ENCODE assay signal across 8 cellular contexts in genomic region chr2:130727286-130727924, GRCh38. TPM values are rescaled to one million over a fixed set of nuclear protein-coding genes. Genes with fewer than 3 reads are reported as not detected.
A peak's percentile ranks its signal among the peaks of the same experiment; 100 is the strongest.
DNase-seq lines count a peak whose midpoint lies in the region; ATAC-seq and TF ChIP-seq lines count a peak whose summit lies in the region.

No MANE protein-coding gene starts in this region.

- intact Hi-C loops in left ventricle myocardium superior (cut with micrococcal nuclease): no loop called here

- ATAC-seq in GM21390 (IDR thresholded peaks at IDR 0.05; ENCODE audit: unreplicated experiment) (peak; percentile 95), left ventricle myocardium superior (peak; percentile 97)

- H3K9me3 ChIP-seq in HUES48 (ENCODE audit: control insufficient read depth, insufficient read depth, low read length) (no peaks in the 10 kb centered on the region), SU-DHL-6 (ENCODE audit: insufficient read depth, low read length) (no peaks in the 10 kb centered on the region)

- H3K9me2 ChIP-seq in SU-DHL-6 (replicated peaks; ENCODE audit: insufficient read depth, low read length): no peaks in the 10 kb centered on the region

- H3K36me3 ChIP-seq in HUES48 (ENCODE audit: control insufficient read depth, insufficient read depth, low read length) (no peaks in the 10 kb centered on the region), SU-DHL-6 (ENCODE audit: low read length) (no peaks in the 10 kb centered on the region)

- peaks cover 16% of the 10 kb centered on the region for H3K27me3 ChIP-seq in HUES48 (ENCODE audit: control insufficient read depth, insufficient read depth, low read length)
- no peaks in the 10 kb centered on the region for H3K27me3 ChIP-seq in SU-DHL-6 (ENCODE audit: low read length)

- H3K4me2 ChIP-seq in SU-DHL-6 (ENCODE audit: low read depth, low read length, poor library complexity, severe bottlenecking): peak overlapping the region; percentile 37

- no peaks in the 10 kb centered on the region for H4K20me1 ChIP-seq in SU-DHL-6 (ENCODE audit: low read depth, low read length)

- no peak for TF ChIP-seq CTCF in SU-DHL-6 (IDR thresholded peaks at IDR 0.05; ENCODE audit: insufficient read depth, low read length, poor library complexity, severe bottlenecking)

- peak overlapping the region; percentile 68 for H3K27ac ChIP-seq in HUES48 (ENCODE audit: low read depth, low read length)
- no peak overlapping the region for H3K27ac ChIP-seq in SU-DHL-6 (ENCODE audit: low read depth, low read length)

- H3K4me1 ChIP-seq in HUES48 (ENCODE audit: control insufficient read depth, insufficient read depth, low read length): peaks cover 12% of the 10 kb centered on the region; the same call in 1 of the 2 replicates

- H3K9ac ChIP-seq in HUES48 (ENCODE audit: low read depth, low read length): peak overlapping the region; percentile 29; the same call in 1 of the 2 replicates
- H3K9ac ChIP-seq in SU-DHL-6 (ENCODE audit: low read length): no peak overlapping the region

- no peaks in the 10 kb centered on the region for H3F3A ChIP-seq in SU-DHL-6 (ENCODE audit: insufficient read depth)

- DNase-seq in COLO829 (ENCODE audit: low spot score) (peak; percentile 60), left ventricle myocardium superior (peak; percentile 85), pulmonary artery endothelial cell (ENCODE audit: low read depth, low spot score) (peak; percentile 17), ureter (ENCODE audit: low spot score) (peak; percentile 90)
- DNase-seq in activated naive CD8-positive, alpha-beta T cell treated with anti-CD3 and anti-CD28 coated beads, Interleukin-2, amount 50 U/mL, for 16 hours (ENCODE audit: low read depth, low spot score): peak; percentile 74

- peak overlapping the region; percentile 83 for H3K4me3 ChIP-seq in HUES48 (ENCODE audit: low read depth, low read length)
- H3K4me3 ChIP-seq in SU-DHL-6 (ENCODE audit: insufficient read depth, low read length, poor library complexity, severe bottlenecking): no peak overlapping the region

- H3K79me2 ChIP-seq in SU-DHL-6 (ENCODE audit: insufficient read depth, low read length): no peaks in the 10 kb centered on the region

- no peak overlapping the region for H2AFZ ChIP-seq in SU-DHL-6 (ENCODE audit: low read depth, low read length, severe bottlenecking)

RNA-seq across cellular contexts. Expression of gene GPR148, which starts 1.5 kb away (rescaled TPM):
- not detected for total RNA-seq in left ventricle myocardium superior
- not detected in 2 replicates for total RNA-seq in pulmonary artery endothelial cell
- not detected for total RNA-seq in ureter

RNA-seq across cellular contexts. Expression of gene AMER3, which starts 27.9 kb away (rescaled TPM):
- total RNA-seq in left ventricle myocardium superior: not detected
- total RNA-seq in pulmonary artery endothelial cell: not detected in 2 replicates
- total RNA-seq in ureter: not detected

Comparison
In these comparisons a context has a peak if more than half of its experiments do, and no peak if none do; other contexts are left out.
1. DNase-seq: peak in every context shown above with its lines; median percentile 90 in ureter; 85 in left ventricle myocardium superior; 74 in activated naive CD8-positive, alpha-beta T cell treated with anti-CD3 and anti-CD28 coated beads, Interleukin-2, amount 50 U/mL, for 16 hours; 60 in COLO829; 17 in pulmonary artery endothelial cell.